Comparison of ENCODE assay signal across 11 cellular contexts in genomic region chr6:156808287-156808686, GRCh38. TPM values are rescaled to one million over a fixed set of nuclear protein-coding genes. Genes with fewer than 3 reads are reported as not detected.
DNase-seq lines count a peak whose midpoint lies in the region; ATAC-seq, FAIRE-seq and TF ChIP-seq lines count a peak whose summit lies in the region.
"Had no signal": no experiment of that assay in that cellular context is flagged by ENCODE, and none has a peak within 500 bp of the region (broad histone marks: within the 10 kb centered on the region; RNA-seq: fewer than 3 reads in every experiment).

No MANE protein-coding gene starts in this region.

- H3K4me3 Mint-ChIP-seq in brain (peak overlapping the region; percentile 21 to 72 (median 50)), naive B cell (peak overlapping the region; percentile 1 to 71 (median 40))

- DNase-seq in GM12891 (ENCODE audit: insufficient read length, low spot score) (no peak), HL-60 (ENCODE audit: low read depth in 1 of 2, low spot score in 1 of 2) (no peak), naive B cell (no peak), NCI-H2171 (lab: John Stamatoyannopoulos, UW) (no peak), D721Med (ENCODE audit: insufficient read length, low spot score) (no peak)
- no peak for DNase-seq in effector CD4-positive, alpha-beta T cell
- DNase-seq: cerebellar nuclear complex had no signal

- H3K36me3 Mint-ChIP-seq in brain = peaks cover 17% of the 10 kb centered on the region
- peaks cover 7 to 18% of the 10 kb centered on the region in 2 donors for H3K36me3 Mint-ChIP-seq in naive B cell

- no peak overlapping the region for H3K4me3 ChIP-seq in HL-60 (replicated peaks; ENCODE audit: insufficient read depth, low read length)
- H3K4me3 ChIP-seq: skin epidermis had no signal

- H3K9me3 Mint-ChIP-seq in brain (peaks cover 0 to 6% (median 0%) of the 10 kb centered on the region in 5 experiments), naive B cell (peaks cover 0 to 6% (median 4%) of the 10 kb centered on the region in 7 donors)

- H3K4me1 Mint-ChIP-seq in brain = peaks cover 75% of the 10 kb centered on the region
- peaks cover 78 to 94% (median 82%) of the 10 kb centered on the region in 3 donors for H3K4me1 Mint-ChIP-seq in naive B cell

- TF ChIP-seq CTCF in HL-60 (IDR thresholded peaks at IDR 0.05; ENCODE audit: insufficient read depth, low read length) (no peak), brain (conservative IDR thresholded peaks at IDR 0.05) (no peak), D721Med (IDR thresholded peaks at IDR 0.05; ENCODE audit: insufficient read depth, missing control alignments) (no peak)

- H3K27me3 ChIP-seq in HL-60 (ENCODE audit: insufficient read depth, poor library complexity, severe bottlenecking) = no peaks in the 10 kb centered on the region

- no peak for TF ChIP-seq POLR2A in GM12891 (IDR thresholded peaks at IDR 0.05; ENCODE audit: low read depth, low read length)

- ATAC-seq in naive B cell (ENCODE audit: low read depth in 2 of 2) (peak in 1 of 2 donors; percentile 29), GM21619 (IDR thresholded peaks at IDR 0.05; ENCODE audit: unreplicated experiment) (no peak)
- ATAC-seq: Panc1 had no signal

- H3K27ac ChIP-seq in HL-60 (replicated peaks) = peak overlapping the region; percentile 50

- H3K27ac Mint-ChIP-seq in brain = peak overlapping the region in 4 of 5 experiments; percentile 50 to 92 (median 55)
- H3K27ac Mint-ChIP-seq in naive B cell = peak overlapping the region in 5 of 6 donors; percentile 36 to 90 (median 76)

- FAIRE-seq in GM12891 (lab: Jason Lieb, UNC) = peak; percentile 80
- FAIRE-seq in D721Med (lab: Jason Lieb, UNC) = no peak

- no peaks in the 10 kb centered on the region for H3K27me3 Mint-ChIP-seq in brain
- no peaks in the 10 kb centered on the region for H3K27me3 Mint-ChIP-seq in naive B cell

TF ChIP-seq in GM12891, 5 proteins besides CTCF, POLR2A, EP300 and RAD21:
- no peak for TF ChIP-seq POU2F2 (IDR thresholded peaks at IDR 0.05; ENCODE audit: low read depth, low read length)
- no peak for TF ChIP-seq TAF1 (IDR thresholded peaks at IDR 0.05; ENCODE audit: low read depth, low read length)
- TF ChIP-seq SPI1 (IDR thresholded peaks at IDR 0.05; ENCODE audit: low read depth, low read length) = no peak
- TF ChIP-seq POLR2AphosphoS5 (IDR thresholded peaks at IDR 0.05; ENCODE audit: low read depth, low read length) = no peak
- TF ChIP-seq PAX5 (IDR thresholded peaks at IDR 0.05; ENCODE audit: insufficient read depth, low read length, severe bottlenecking) = no peak
TF ChIP-seq in GM12891: peak in this region for 0.

RNA-seq across cellular contexts. Expression of gene ARID1B, which starts 31.1 kb away (rescaled TPM):
- polyA plus RNA-seq in GM12891 (2012; ENCODE audit: low read depth, missing spikeins) = 36.8 TPM
- polyA plus RNA-seq in brain (ENCODE audit: insufficient read depth, low read depth, low replicate concordance) (35.6 TPM), naive B cell (ENCODE audit: low read depth in 6 of 6) (10 to 100 TPM; 16.6 to 44.1 (median 27.5) TPM)
